ENCODE assay signal across 1 cellular context in genomic region chr20:21570285-21570992, GRCh38.
A peak's percentile ranks its signal among the peaks of the same experiment; 100 is the strongest.
TF ChIP-seq lines count a peak whose summit lies in the region.

No MANE protein-coding gene starts in this region.

TF ChIP-seq in GM23338, 12 proteins besides CTCF, POLR2A, EP300 and RAD21 (continued from another document):
- TF ChIP-seq ZNF462 (CRISPR knock-in tag; IDR thresholded peaks at IDR 0.05), result peak; percentile 92
